ENCODE assay signal across 16 cellular contexts in genomic region chr13:112638919-112639318, GRCh38. TPM values are rescaled to one million over a fixed set of nuclear protein-coding genes. Genes with fewer than 3 reads are reported as not detected.
DNase-seq lines count a peak whose midpoint lies in the region; ATAC-seq and TF ChIP-seq lines count a peak whose summit lies in the region.
"Had no signal": no experiment of that assay in that cellular context is flagged by ENCODE, and none has a peak within 500 bp of the region (broad histone marks: within the 10 kb centered on the region; RNA-seq: fewer than 3 reads in every experiment).

No MANE protein-coding gene starts in this region.

- H3K4me3 ChIP-seq in Caco-2 (ENCODE audit: low read depth, low read length) (no peak overlapping the region), PC-3 (ENCODE audit: low read length) (no peak overlapping the region)
- no peak overlapping the region for H3K4me3 ChIP-seq in effector memory CD4-positive, alpha-beta T cell (ENCODE audit: insufficient read depth, low read depth, low read length, poor library complexity, severe bottlenecking)
- H3K4me3 ChIP-seq: GM23248, PC-9, SJSA1 had no signal

- H3K9me2 ChIP-seq in PC-3 (replicated peaks; ENCODE audit: low read length), result no peaks in the 10 kb centered on the region

- CTCF ChIA-PET in Caco-2 (lab: Charles Lee), result no interaction called here
- CTCF ChIA-PET in PC-3 (lab: Charles Lee), result no interaction called here

- no peak overlapping the region for H3K4me3 Mint-ChIP-seq in Caco-2 (ENCODE audit: unreplicated experiment)
- H3K4me3 Mint-ChIP-seq: B cell had no signal

- H3K27me3 ChIP-seq in Caco-2 (replicated peaks; ENCODE audit: control insufficient read depth, insufficient read depth, low read length) (no peaks in the 10 kb centered on the region), PC-3 (ENCODE audit: low read length) (peaks cover 23% of the 10 kb centered on the region)
- H3K27me3 ChIP-seq in effector memory CD4-positive, alpha-beta T cell (replicated peaks; ENCODE audit: control insufficient read depth, insufficient read depth, low read length, poor library complexity, severe bottlenecking), result no peaks in the 10 kb centered on the region

- H3K36me3 ChIP-seq in Caco-2 (ENCODE audit: control insufficient read depth, insufficient read depth, low read length), result no peaks in the 10 kb centered on the region
- H3K36me3 ChIP-seq in PC-3 (ENCODE audit: low read depth, low read length), result no peaks in the 10 kb centered on the region
- no peaks in the 10 kb centered on the region for H3K36me3 ChIP-seq in effector memory CD4-positive, alpha-beta T cell (ENCODE audit: control insufficient read depth, insufficient read depth, low read length)
- H3K36me3 ChIP-seq: SJSA1 had no signal

- intact Hi-C loops in Caco-2 (cut with micrococcal nuclease; ENCODE audit: unreplicated experiment), result no loop called here
- intact Hi-C loops in PC-3 (cut with micrococcal nuclease), result no loop called here
- intact Hi-C loops in sciatic nerve (cut with DNase I), result no loop called here

- BruUV-seq in Caco-2 (replicated peaks; lab: Mats Ljungman, UMichigan), result no TSS peak
- BruUV-seq in PC-3 (replicated peaks; lab: Mats Ljungman, UMichigan), result no TSS peak

- H3K27ac Mint-ChIP-seq in Caco-2 (ENCODE audit: unreplicated experiment), result peak overlapping the region; percentile 81
- H3K27ac Mint-ChIP-seq: B cell had no signal

- no peaks in the 10 kb centered on the region for H3K9me3 Mint-ChIP-seq in Caco-2 (ENCODE audit: unreplicated experiment)
- H3K9me3 Mint-ChIP-seq: CD4-positive, alpha-beta memory T cell had no signal

- H3K9ac ChIP-seq in PC-3 (ENCODE audit: low read length), result no peak overlapping the region
- H3K9ac ChIP-seq: GM23248 had no signal

- H3K27ac ChIP-seq in PC-3 (ENCODE audit: low read length), result no peak overlapping the region
- no peak overlapping the region for H3K27ac ChIP-seq in effector memory CD4-positive, alpha-beta T cell (ENCODE audit: insufficient read depth, low read length, poor library complexity, severe bottlenecking)
- H3K27ac ChIP-seq: GM23248, PC-9, SJSA1 had no signal

- peaks cover 13% of the 10 kb centered on the region for H3K4me1 Mint-ChIP-seq in Caco-2 (ENCODE audit: low read depth, unreplicated experiment)

- H2AFZ ChIP-seq in PC-3 (ENCODE audit: low read length), result no peak overlapping the region
- H2AFZ ChIP-seq: GM23248, PC-9 had no signal

- no peaks in the 10 kb centered on the region for H3F3A ChIP-seq in PC-3 (ENCODE audit: low read length, unreplicated experiment)

- TF ChIP-seq CTCF in Caco-2 (IDR thresholded peaks at IDR 0.05; ENCODE audit: insufficient read depth in 1 of 2, low read depth in 1 of 2, low read length in 1 of 2, severe bottlenecking in 1 of 2, unreplicated experiment in 1 of 2) (no peak), PC-3 (conservative IDR thresholded peaks at IDR 0.05; ENCODE audit: low read depth, low read length) (no peak)

- POLR2A ChIA-PET in Caco-2 (lab: Charles Lee), result interaction anchor here (0.6 kb wide), 1 partner anchor 49 kb away, joined by 3 read pairs; no protein-coding TSS in a partner anchor
- POLR2A ChIA-PET in PC-3 (lab: Charles Lee; ENCODE audit: unreplicated experiment), result no interaction called here

- H3K4me1 ChIP-seq in Caco-2, result peaks cover 25% of the 10 kb centered on the region
- H3K4me1 ChIP-seq in PC-3 (ENCODE audit: insufficient read depth, low read length), result no peaks in the 10 kb centered on the region
- H3K4me1 ChIP-seq in effector memory CD4-positive, alpha-beta T cell (ENCODE audit: control insufficient read depth, insufficient read depth, low read length, poor library complexity, severe bottlenecking), result no peaks in the 10 kb centered on the region
- H3K4me1 ChIP-seq: SJSA1 had no signal

- H3K27me3 Mint-ChIP-seq in Caco-2 (ENCODE audit: insufficient read depth, unreplicated experiment), result no peaks in the 10 kb centered on the region

- H3K9me3 ChIP-seq in Caco-2 (no peaks in the 10 kb centered on the region), PC-3 (ENCODE audit: low read length) (no peaks in the 10 kb centered on the region)
- H3K9me3 ChIP-seq in effector memory CD4-positive, alpha-beta T cell (ENCODE audit: control insufficient read depth, low read length), result no peaks in the 10 kb centered on the region
- H3K9me3 ChIP-seq: SJSA1 had no signal

- no peaks in the 10 kb centered on the region for H4K20me1 ChIP-seq in PC-3 (ENCODE audit: low read length)

- no peak for DNase-seq in Caco-2
- no peak for DNase-seq in PC-3
- DNase-seq in islet precursor cell, result peak; percentile 51
- DNase-seq in sciatic nerve (ENCODE audit: low spot score), result peak; percentile 42
- no peak for DNase-seq in effector memory CD4-positive, alpha-beta T cell
- no peak for DNase-seq in activated CD4-positive, alpha-beta T cell treated with anti-CD3 and anti-CD28 coated beads, Interleukin-2, amount 50 U/mL, for 48 hours
- no peak for DNase-seq in Kasumi-1 (lab: John Stamatoyannopoulos, UW)
- DNase-seq: GF-D8, GM23248, Karpas-422, NCI-H1105 treated with DMSO at 0.1 percent for 48 hours, NCI-H2171, PC-9 had no signal

- peak overlapping the region; percentile 7; the same call in 1 of the 2 replicates for H3K4me2 ChIP-seq in PC-3 (ENCODE audit: low read length)
- H3K4me2 ChIP-seq: PC-9 had no signal

- no peaks in the 10 kb centered on the region for H3K36me3 Mint-ChIP-seq in Caco-2 (ENCODE audit: insufficient read depth, unreplicated experiment)
- H3K36me3 Mint-ChIP-seq: CD4-positive, alpha-beta memory T cell had no signal

- no peak for ATAC-seq in PC-3
- no peak for ATAC-seq in sciatic nerve

- H3K79me2 ChIP-seq in PC-3 (ENCODE audit: low read length), result no peaks in the 10 kb centered on the region

RNA-seq across cellular contexts. Expression of gene ATP11A, which starts 50.9 kb away (rescaled TPM):
- total RNA-seq in Caco-2 (2022) (222 and 232 TPM in 2 replicates), PC-3 (2014; rRNA removed) (8.7 and 12.0 TPM in 2 replicates), sciatic nerve (75.6 TPM)

RNA-seq across cellular contexts. Expression of gene TUBGCP3, which starts 51.0 kb away (rescaled TPM):
- total RNA-seq in Caco-2 (2022), result 51.1 and 55.7 TPM in 2 replicates
- 25.8 and 25.9 TPM in 2 replicates for total RNA-seq in PC-3 (2014; rRNA removed)
- 48.9 TPM for total RNA-seq in sciatic nerve

Comparison
In these comparisons a context has a peak if more than half of its experiments do, and no peak if none do; other contexts are left out.
1. DNase-seq: peak in islet precursor cell (single experiment) and sciatic nerve (single experiment); none in Caco-2 (0 of 2), PC-3 (single experiment), effector memory CD4-positive, alpha-beta T cell (0 of 3), activated CD4-positive, alpha-beta T cell treated with anti-CD3 and anti-CD28 coated beads, Interleukin-2, amount 50 U/mL, for 48 hours (0 of 2) and Kasumi-1 (0 of 2).